ENCODE assay signal across 22 cellular contexts in the genomic region with DNA sequence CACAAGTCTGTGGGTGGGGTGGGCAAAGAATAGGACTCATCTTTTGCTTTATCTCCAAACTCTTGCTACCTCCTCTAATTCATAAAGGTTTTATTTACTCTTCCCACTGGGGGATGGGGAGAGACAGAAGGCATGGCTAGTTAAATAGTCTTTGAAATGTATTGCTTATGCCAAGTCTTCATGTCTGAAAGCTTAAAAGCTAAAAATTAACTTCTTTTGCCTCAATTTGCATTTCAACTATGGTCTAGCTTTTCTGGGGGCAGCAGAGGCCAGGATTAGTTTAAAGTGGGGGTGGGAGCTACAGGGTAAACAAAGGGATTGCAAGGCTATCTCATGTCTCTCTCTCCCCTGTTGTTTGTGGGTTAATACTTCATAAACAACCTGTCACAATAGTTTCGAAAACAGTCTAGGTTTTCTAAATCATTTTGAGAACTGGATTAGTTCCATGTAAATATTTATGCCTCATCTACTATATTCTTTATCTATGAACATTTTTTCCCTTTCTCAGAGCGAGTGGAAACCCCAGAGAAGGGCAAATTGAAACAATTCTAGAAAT.
DNase-seq lines count a peak whose midpoint lies in the region; ATAC-seq, FAIRE-seq and TF ChIP-seq lines count a peak whose summit lies in the region.
"Had no signal": no experiment of that assay in that cellular context is flagged by ENCODE, and none has a peak within 500 bp of the region (broad histone marks: within the 10 kb centered on the region; RNA-seq: fewer than 3 reads in every experiment).

No MANE protein-coding gene starts in this region.

- H3K9me3 Mint-ChIP-seq in type B pancreatic cell, result no peaks in the 10 kb centered on the region

- H3K27me3 ChIP-seq in HUES48 (ENCODE audit: control insufficient read depth, insufficient read depth, low read length) (peaks cover 82% of the 10 kb centered on the region), stomach (no peaks in the 10 kb centered on the region)
- H3K27me3 ChIP-seq: BE2C had no signal

- no peaks in the 10 kb centered on the region for H3K27me3 Mint-ChIP-seq in type B pancreatic cell

- H3K4me3 ChIP-seq in HUES48 (ENCODE audit: low read depth, low read length) (0 out of 2 replicates have a peak overlapping the region, but pooled peaks have one; percentile 15), kidney (ENCODE audit: low read length in 2 of 2) (no peak overlapping the region), stomach (no peak overlapping the region)
- H3K4me3 ChIP-seq: A549 had no signal

- FAIRE-seq in kidney (lab: Jason Lieb, UNC), result peak; percentile 39
- FAIRE-seq: A549, D721Med, GM19239 had no signal

- no peak for TF ChIP-seq POLR2A in stomach (IDR thresholded peaks at IDR 0.05)

- TF ChIP-seq EP300 in stomach (IDR thresholded peaks at IDR 0.05), result no peak

- H3K27ac ChIP-seq in HUES48 (ENCODE audit: low read depth, low read length) (no peak overlapping the region), kidney (ENCODE audit: low read depth in 2 of 2, low read length in 2 of 2) (peak overlapping the region; percentile 40 to 45), stomach (peak overlapping the region; percentile 14 to 43 (median 22))
- H3K27ac ChIP-seq: A549 had no signal

- H3K4me3 Mint-ChIP-seq in type B pancreatic cell, result no peak overlapping the region

- H3K4me1 Mint-ChIP-seq in type B pancreatic cell (ENCODE audit: unreplicated experiment), result peaks cover 5% of the 10 kb centered on the region

- H3K4me1 ChIP-seq in HUES48 (ENCODE audit: control insufficient read depth, insufficient read depth, low read length) (peaks cover 37% of the 10 kb centered on the region), kidney (ENCODE audit: control insufficient read depth in 1 of 2, insufficient read depth in 1 of 2, low read depth in 1 of 2, low read length in 2 of 2) (peaks cover 5 to 19% of the 10 kb centered on the region in 2 donors), stomach (peaks cover 0 to 15% (median 3%) of the 10 kb centered on the region in 4 donors)
- H3K4me1 ChIP-seq: A549, BE2C had no signal

- WGBS in stomach, 5 donors, result 39 to 62% (median 55%) methylated on average over 2 of the region's 2 CpGs

- H3K36me3 Mint-ChIP-seq in type B pancreatic cell, result no peaks in the 10 kb centered on the region

- H3K9ac ChIP-seq in HUES48 (ENCODE audit: low read depth, low read length) (no peak overlapping the region), kidney (ENCODE audit: low read length in 2 of 2) (no peak overlapping the region)

- DNase-seq in amniotic epithelial cell (ENCODE audit: low read depth) (peak; percentile 72), kidney (no peak), stomach (no peak), type B pancreatic cell (ENCODE audit: extremely low spot score, unreplicated experiment) (no peak), hippocampal formation (lab: John Stamatoyannopoulos, UW) (no peak)
- DNase-seq: BE2C, DMS53, GDM1, KG1, NCI-H1092 treated with DMSO at 0.1 percent for 48 hours, NCI-H1436 treated with DMSO at 0.1 percent for 48 hours, NCI-H2029, NCI-H226, NCI-H524 treated with DMSO at 0.1 percent for 48 hours, NCI-H82 had no signal

- ATAC-seq in GM19035 (IDR thresholded peaks at IDR 0.05; ENCODE audit: unreplicated experiment), result no peak
- ATAC-seq: A549, Panc1, SK-N-SH treated with all-trans-retinoic acid at 6 μM for 48 hours had no signal

- H3K36me3 ChIP-seq in HUES48 (ENCODE audit: control insufficient read depth, insufficient read depth, low read length) (no peaks in the 10 kb centered on the region), kidney (ENCODE audit: control insufficient read depth in 1 of 2, insufficient read depth in 2 of 2, low read length in 2 of 2) (no peaks in the 10 kb centered on the region), stomach (no peaks in the 10 kb centered on the region)
- H3K36me3 ChIP-seq: BE2C had no signal

- no peaks in the 10 kb centered on the region for H3K9me3 ChIP-seq in HUES48 (ENCODE audit: control insufficient read depth, insufficient read depth, low read length)
- H3K9me3 ChIP-seq in kidney (ENCODE audit: control insufficient read depth in 1 of 2, low read length in 2 of 2), result peaks cover 0 to 11% of the 10 kb centered on the region in 2 donors
- H3K9me3 ChIP-seq in stomach, result peaks cover 0 to 11% (median 6%) of the 10 kb centered on the region in 4 donors
- H3K9me3 ChIP-seq: A549, BE2C had no signal

- TF ChIP-seq CTCF in kidney (IDR thresholded peaks at IDR 0.05; ENCODE audit: borderline replicate concordance, extremely low read depth, insufficient read depth) (no peak), stomach (IDR thresholded peaks at IDR 0.05) (no peak), type B pancreatic cell (conservative IDR thresholded peaks at IDR 0.05) (no peak)

- no peak overlapping the region for H3K27ac Mint-ChIP-seq in type B pancreatic cell

- intact Hi-C loops in kidney (cut with DNase I) (no loop called here), stomach (cut with DNase I; ENCODE audit: low total_unique reads) (no loop called here)
